In genomic region chr2:37582911-37583310, GRCh38 we compare ENCODE assay signal across 13 cellular contexts.
DNase-seq lines count a peak whose midpoint lies in the region; ATAC-seq and TF ChIP-seq lines count a peak whose summit lies in the region.
"Had no signal": no experiment of that assay in that cellular context is flagged by ENCODE, and none has a peak within 500 bp of the region (broad histone marks: within the 10 kb centered on the region; RNA-seq: fewer than 3 reads in every experiment).

No MANE protein-coding gene starts in this region.

- no peak for TF ChIP-seq POLR2A in tibial nerve (IDR thresholded peaks at IDR 0.05)
- TF ChIP-seq POLR2A in ovary (IDR thresholded peaks at IDR 0.05), result no peak

- H3K27me3 ChIP-seq in tibial nerve (no peaks in the 10 kb centered on the region), ovary (no peaks in the 10 kb centered on the region)
- H3K27me3 ChIP-seq: esophagus squamous epithelium, upper lobe of right lung had no signal

- intact Hi-C loops in ovary (cut with DNase I), result no loop called here

- H3K9me3 Mint-ChIP-seq in T-helper 2 cell treated with Interferon-gamma antibody and Interleukin-4, amounts not matched to agents 5 μg/mL and 100 μg/mL, for 36 hours, result peaks cover 5% of the 10 kb centered on the region

- peaks cover 50% of the 10 kb centered on the region for H3K4me1 Mint-ChIP-seq in T-helper 2 cell treated with Interferon-gamma antibody and Interleukin-4, amounts not matched to agents 5 μg/mL and 100 μg/mL, for 36 hours (ENCODE audit: low read depth)

- H3K4me3 ChIP-seq in foreskin fibroblast (ENCODE audit: low read depth in 1 of 2, low read length in 2 of 2), result peak overlapping the region; percentile 9
- H3K4me3 ChIP-seq in tibial nerve, result peak overlapping the region in 3 of 4 donors; percentile 4 to 19 (median 16)
- H3K4me3 ChIP-seq in ovary, result no peak overlapping the region
- H3K4me3 ChIP-seq: esophagus squamous epithelium, upper lobe of right lung had no signal

- DNase-seq in activated naive CD4-positive, alpha-beta T cell treated with Interleukin-2 at 50 U/mL for 16 hours, result peak; percentile 7
- no peak for DNase-seq in activated naive CD4-positive, alpha-beta T cell (lab: John Stamatoyannopoulos, UW)
- no peak for DNase-seq in T-helper 2 cell treated with Interferon-gamma antibody and Interleukin-4, amounts not matched to agents 5 μg/mL and 100 μg/mL, for 36 hours (ENCODE audit: low spot score)
- peak in 1 of 2 donors; percentile 44 for DNase-seq in foreskin fibroblast
- DNase-seq in tibial nerve (ENCODE audit: low spot score in 2 of 2), result no peak
- DNase-seq in ovary, result no peak
- DNase-seq: activated CD4-positive, CD25-positive, alpha-beta regulatory T cell; C1 segment of cervical spinal cord; esophagus squamous epithelium; posterior cingulate gyrus; upper lobe of right lung had no signal

- H3K27ac ChIP-seq in tibial nerve (peak overlapping the region in 2 of 4 donors; percentile 42 to 64), ovary (no peak overlapping the region)
- H3K27ac ChIP-seq: esophagus squamous epithelium, upper lobe of right lung had no signal

- peak overlapping the region; percentile 38 for H3K4me3 Mint-ChIP-seq in T-helper 2 cell treated with Interferon-gamma antibody and Interleukin-4, amounts not matched to agents 5 μg/mL and 100 μg/mL, for 36 hours

- H3K4me1 ChIP-seq in tibial nerve (peaks cover 0 to 51% (median 37%) of the 10 kb centered on the region in 4 donors), ovary (ENCODE audit: insufficient read depth) (peaks cover 16% of the 10 kb centered on the region)

- ATAC-seq in HG03457 (IDR thresholded peaks at IDR 0.05; ENCODE audit: unreplicated experiment) (no peak), HG03442 (IDR thresholded peaks at IDR 0.05; ENCODE audit: unreplicated experiment) (no peak)
- ATAC-seq: upper lobe of right lung had no signal

- H3K27me3 Mint-ChIP-seq in T-helper 2 cell treated with Interferon-gamma antibody and Interleukin-4, amounts not matched to agents 5 μg/mL and 100 μg/mL, for 36 hours (ENCODE audit: low read depth), result no peaks in the 10 kb centered on the region

- TF ChIP-seq CTCF in foreskin fibroblast (IDR thresholded peaks at IDR 0.05; ENCODE audit: low read depth, low read length) (no peak), tibial nerve (IDR thresholded peaks at IDR 0.05) (no peak), ovary (IDR thresholded peaks at IDR 0.05) (no peak)

- no peak overlapping the region for H3K27ac Mint-ChIP-seq in T-helper 2 cell treated with Interferon-gamma antibody and Interleukin-4, amounts not matched to agents 5 μg/mL and 100 μg/mL, for 36 hours

- H3K36me3 Mint-ChIP-seq in T-helper 2 cell treated with Interferon-gamma antibody and Interleukin-4, amounts not matched to agents 5 μg/mL and 100 μg/mL, for 36 hours (ENCODE audit: low read depth), result peaks cover 4% of the 10 kb centered on the region

- H3K36me3 ChIP-seq in tibial nerve (no peaks in the 10 kb centered on the region), ovary (no peaks in the 10 kb centered on the region)
- H3K36me3 ChIP-seq: esophagus squamous epithelium, upper lobe of right lung had no signal

- H3K9me3 ChIP-seq in tibial nerve, result no peaks in the 10 kb centered on the region
- H3K9me3 ChIP-seq in ovary, result no peaks in the 10 kb centered on the region
- H3K9me3 ChIP-seq: upper lobe of right lung had no signal

- TF ChIP-seq EP300 in tibial nerve (IDR thresholded peaks at IDR 0.05) (peak in 1 of 2 donors; percentile 7), ovary (IDR thresholded peaks at IDR 0.05) (no peak)

- WGBS in tibial nerve, 2 donors, result 51 to 63% methylated on average over 8 of the region's 8 CpGs
- WGBS in ovary, 3 donors, result 64 to 73% (median 67%) methylated on average over 8 of the region's 8 CpGs
